ENCODE assay signal across 19 cellular contexts in genomic region chr2:235616846-235617245, GRCh38.
A peak's percentile ranks its signal among the peaks of the same experiment; 100 is the strongest.
DNase-seq lines count a peak whose midpoint lies in the region; ATAC-seq and TF ChIP-seq lines count a peak whose summit lies in the region.
"Had no signal": no experiment of that assay in that cellular context is flagged by ENCODE, and none has a peak within 500 bp of the region (broad histone marks: within the 10 kb centered on the region; RNA-seq: fewer than 3 reads in every experiment).

No MANE protein-coding gene starts in this region.

- intact Hi-C loops in ascending aorta (cut with DNase I), result no loop called here
- intact Hi-C loops in psoas muscle (cut with DNase I), result no loop called here
- intact Hi-C loops in uterus (cut with DNase I; ENCODE audit: low total_unique reads), result no loop called here

- no peaks in the 10 kb centered on the region for H3K36me3 ChIP-seq in ascending aorta
- no peaks in the 10 kb centered on the region for H3K36me3 ChIP-seq in psoas muscle (ENCODE audit: insufficient read depth in 1 of 2, low read depth in 1 of 2)
- no peaks in the 10 kb centered on the region for H3K36me3 ChIP-seq in uterus
- H3K36me3 ChIP-seq: SJCRH30 had no signal

- 53 to 58% (median 57%) methylated on average over 3 of the region's 3 CpGs for WGBS in psoas muscle, 3 donors

- TF ChIP-seq POLR2A in uterus (IDR thresholded peaks at IDR 0.05), result no peak

- H3K27me3 ChIP-seq in ascending aorta (no peaks in the 10 kb centered on the region), psoas muscle (ENCODE audit: insufficient read depth in 3 of 3, low read length in 2 of 3) (no peaks in the 10 kb centered on the region), uterus (no peaks in the 10 kb centered on the region)
- H3K27me3 ChIP-seq: SJCRH30 had no signal

- ATAC-seq in psoas muscle, result no peak
- ATAC-seq: activated CD4-positive, alpha-beta T cell treated with anti-CD3 and anti-CD28 coated beads for 36 hours; effector memory CD8-positive, alpha-beta T cell had no signal

- TF ChIP-seq CTCF in ascending aorta (IDR thresholded peaks at IDR 0.05) (no peak), psoas muscle (IDR thresholded peaks at IDR 0.05) (no peak), uterus (IDR thresholded peaks at IDR 0.05) (no peak), GM20000 (IDR thresholded peaks at IDR 0.05; ENCODE audit: extremely low read depth, missing control alignments) (no peak)

- H3K4me1 ChIP-seq in ascending aorta (peaks cover 0 to 4% of the 10 kb centered on the region in 2 donors), psoas muscle (peaks cover 25% of the 10 kb centered on the region), uterus (no peaks in the 10 kb centered on the region)
- H3K4me1 ChIP-seq: parathyroid adenoma, SJCRH30 had no signal

- H3K9me3 ChIP-seq in ascending aorta (no peaks in the 10 kb centered on the region), psoas muscle (no peaks in the 10 kb centered on the region), uterus (no peaks in the 10 kb centered on the region)
- H3K9me3 ChIP-seq: SJCRH30 had no signal

- H3K27ac ChIP-seq in ascending aorta (peak overlapping the region; percentile 4 to 31), psoas muscle (peak overlapping the region; percentile 7), uterus (peak overlapping the region; percentile 44 to 76)
- H3K27ac ChIP-seq: parathyroid adenoma, SJCRH30 had no signal

- DNase-seq in ascending aorta (ENCODE audit: low spot score in 2 of 2) (no peak), fibroblast of peridontal ligament (ENCODE audit: extremely low read depth) (peak; percentile 80), psoas muscle (no peak), uterus (no peak), NCI-H1930 (lab: John Stamatoyannopoulos, UW) (no peak), D341Med (ENCODE audit: low spot score) (no peak), GM20000 (ENCODE audit: low spot score) (no peak)
- DNase-seq: activated CD4-positive, alpha-beta T cell treated with anti-CD3 and anti-CD28 coated beads for 36 hours; activated CD8-positive, alpha-beta memory T cell treated with anti-CD3 and anti-CD28 coated beads, Interleukin-2, amount 50 U/mL, for 48 hours; activated naive CD4-positive, alpha-beta T cell treated with Interleukin-2 at 50 U/mL for 16 hours; CD4-positive, alpha-beta T cell; effector memory CD8-positive, alpha-beta T cell; Karpas-422; NCI-H187; NCI-H510A treated with DMSO at 0.1 percent for 48 hours; SJCRH30; stimulated activated naive CD4-positive, alpha-beta T cell treated with Interleukin-2 at 50 U/mL for 16 hours; T-helper 9 cell had no signal

- H3K4me3 ChIP-seq in ascending aorta, result no peak overlapping the region
- no peak overlapping the region for H3K4me3 ChIP-seq in psoas muscle
- no peak overlapping the region for H3K4me3 ChIP-seq in uterus
- H3K4me3 ChIP-seq: SJCRH30 had no signal

Comparison
In these comparisons a context has a peak if more than half of its experiments do, and no peak if none do; other contexts are left out.
1. H3K27ac ChIP-seq: peak in every context shown above with its lines; median percentile 60 in uterus; 18 in ascending aorta; 7 in psoas muscle.